Comparison of ENCODE assay signal across 34 cellular contexts in genomic region chr14:100328495-100329163, GRCh38. TPM values are rescaled to one million over a fixed set of nuclear protein-coding genes. Genes with fewer than 3 reads are reported as not detected.
DNase-seq lines count a peak whose midpoint lies in the region; ATAC-seq and TF ChIP-seq lines count a peak whose summit lies in the region.
"Had no signal": no experiment of that assay in that cellular context is flagged by ENCODE, and none has a peak within 500 bp of the region (broad histone marks: within the 10 kb centered on the region; RNA-seq: fewer than 3 reads in every experiment).

No MANE protein-coding gene starts in this region.

- H3K27ac ChIP-seq in IMR-90 (ENCODE audit: insufficient read depth, low read length) (no peak overlapping the region), duodenal mucosa (ENCODE audit: low read depth, low read length) (peak overlapping the region; percentile 83), mesenchymal stem cell (ENCODE audit: low read length, poor library complexity, severe bottlenecking) (no peak overlapping the region), stomach (peak overlapping the region in 3 of 5 donors; percentile 14 to 53 (median 30))
- H3K27ac ChIP-seq: BLaER1, dorsolateral prefrontal cortex, gastroesophageal sphincter, KMS-11, neural progenitor cell, sigmoid colon, SK-N-MC had no signal

- H2BK15ac ChIP-seq in IMR-90 (ENCODE audit: low read depth, low read length), result no peak overlapping the region
- no peak overlapping the region for H2BK15ac ChIP-seq in mesenchymal stem cell (ENCODE audit: low read depth, poor library complexity, severe bottlenecking)

- H3K23ac ChIP-seq in IMR-90 (ENCODE audit: low read depth, low read length), result no peak overlapping the region
- H3K23ac ChIP-seq in mesenchymal stem cell (ENCODE audit: low read length in 2 of 2), result no peak overlapping the region

- H2AFZ ChIP-seq in IMR-90 (replicated peaks; ENCODE audit: low read length, poor library complexity), result peak overlapping the region; percentile 58
- no peak overlapping the region for H2AFZ ChIP-seq in mesenchymal stem cell (ENCODE audit: low read depth, low read length)
- H2AFZ ChIP-seq: neural progenitor cell had no signal

- no peak overlapping the region for H3K27ac Mint-ChIP-seq in activated CD8-positive, alpha-beta T cell treated with anti-CD3 and anti-CD28 coated beads, Interleukin-2, amount 10 ng/mL, durations not matched to agents 7 days and 5 days
- no peak overlapping the region for H3K27ac Mint-ChIP-seq in T-helper 2 cell treated with Interferon-gamma antibody and Interleukin-4, amounts not matched to agents 5 μg/mL and 100 μg/mL, for 36 hours
- H3K27ac Mint-ChIP-seq: activated CD4-positive, alpha-beta memory T cell treated with anti-CD3 and anti-CD28 coated beads for 36 hours; activated T-helper 17 cell treated with anti-CD3 and anti-CD28 coated beads, Interleukin-2, amount 50 U/mL, for 72 hours; brain; HFFc6; neural progenitor cell had no signal

- H2BK5ac ChIP-seq in IMR-90 (ENCODE audit: low read depth, low read length, poor library complexity, severe bottlenecking) (no peak overlapping the region), mesenchymal stem cell (ENCODE audit: low read depth, low read length, poor library complexity, severe bottlenecking) (no peak overlapping the region)

- TF ChIP-seq CTCF in IMR-90 (conservative IDR thresholded peaks at IDR 0.05; ENCODE audit: low read depth, low read length) (no peak), stomach (IDR thresholded peaks at IDR 0.05) (no peak)

- ATAC-seq in IMR-90 (ENCODE audit: low read depth) (no peak), HG03139 (IDR thresholded peaks at IDR 0.05; ENCODE audit: unreplicated experiment) (no peak)
- ATAC-seq in activated CD8-positive, alpha-beta T cell treated with anti-CD3 and anti-CD28 coated beads, Interleukin-2, amount 10 ng/mL, durations not matched to agents 7 days and 5 days, result no peak
- ATAC-seq: activated CD4-positive, CD25-positive, alpha-beta regulatory T cell treated with anti-CD3 and anti-CD28 coated beads, Interleukin-2, amount 50 U/mL, for 24 hours; activated T-helper 17 cell treated with anti-CD3 and anti-CD28 coated beads, Interleukin-2, amount 50 U/mL, for 72 hours; gastroesophageal sphincter; left cardiac atrium; PC-3 had no signal

- H2AK5ac ChIP-seq in IMR-90 (ENCODE audit: low read depth, low read length), result no peak overlapping the region
- H2AK5ac ChIP-seq in mesenchymal stem cell (ENCODE audit: low read length, severe bottlenecking), result no peak overlapping the region

- intact Hi-C loops in IMR-90 (cut with micrococcal nuclease), result no loop called here
- intact Hi-C loops in stomach (cut with DNase I; ENCODE audit: low total_unique reads), result no loop called here

- H3K79me1 ChIP-seq in IMR-90 (ENCODE audit: low read depth in 1 of 2, low read length in 2 of 2) (no peaks in the 10 kb centered on the region), mesenchymal stem cell (replicated peaks; ENCODE audit: low read length, poor library complexity, severe bottlenecking) (no peaks in the 10 kb centered on the region)

- H4K8ac ChIP-seq in IMR-90 (ENCODE audit: low read depth in 2 of 2, low read length in 2 of 2) (no peak overlapping the region), mesenchymal stem cell (ENCODE audit: low read length) (peak overlapping the region; percentile 16)

- H4K20me1 ChIP-seq in IMR-90 (ENCODE audit: insufficient read depth, low read length), result no peaks in the 10 kb centered on the region; the same call in 1 of the 2 replicates
- H4K20me1 ChIP-seq: BLaER1 had no signal

- POLR2A ChIA-PET in IMR-90 (lab: Charles Lee; ENCODE audit: unreplicated experiment), result no interaction called here
- POLR2A ChIA-PET in activated CD8-positive, alpha-beta T cell treated with anti-CD3 and anti-CD28 coated beads, Interleukin-2, amount 10 ng/mL, durations not matched to agents 7 days and 5 days (lab: Charles Lee), result no interaction called here

- H3K18ac ChIP-seq in IMR-90 (ENCODE audit: low read depth, low read length), result no peak overlapping the region
- H3K18ac ChIP-seq in mesenchymal stem cell (ENCODE audit: low read depth in 1 of 2, low read length in 2 of 2), result no peak overlapping the region

- H3K4ac ChIP-seq in IMR-90 (ENCODE audit: low read depth, low read length) (no peak overlapping the region), mesenchymal stem cell (ENCODE audit: low read depth in 1 of 2, low read length in 2 of 2) (no peak overlapping the region)

- TF ChIP-seq EP300 in stomach (IDR thresholded peaks at IDR 0.05), result no peak

- no peak overlapping the region for H4K5ac ChIP-seq in IMR-90 (ENCODE audit: low read depth, low read length)

- H3K36me3 ChIP-seq in IMR-90 (ENCODE audit: control insufficient read depth, insufficient read depth, low read length), result peaks cover 7% of the 10 kb centered on the region; the same call in 1 of the 2 replicates
- no peaks in the 10 kb centered on the region for H3K36me3 ChIP-seq in duodenal mucosa (ENCODE audit: control insufficient read depth in 1 of 2, insufficient read depth in 2 of 2, low read length in 2 of 2)
- H3K36me3 ChIP-seq in mesenchymal stem cell (ENCODE audit: control insufficient read depth in 1 of 2, insufficient read depth in 2 of 2, low read depth in 1 of 2, low read length in 2 of 2), result peaks cover 2 to 23% of the 10 kb centered on the region in 2 experiments
- H3K36me3 ChIP-seq in stomach, result peaks cover 0 to 13% (median 10%) of the 10 kb centered on the region in 4 donors
- H3K36me3 ChIP-seq: BLaER1, neural progenitor cell had no signal

- in situ Hi-C loops in IMR-90 (cut with MboI; ENCODE audit: low sequenced_read_pairs), result no loop called here

- no peaks in the 10 kb centered on the region for H3K27me3 ChIP-seq in IMR-90 (ENCODE audit: control insufficient read depth, insufficient read depth, low read length)
- no peaks in the 10 kb centered on the region for H3K27me3 ChIP-seq in duodenal mucosa (ENCODE audit: control insufficient read depth in 1 of 2, insufficient read depth in 2 of 2, low read length in 2 of 2)
- H3K27me3 ChIP-seq in mesenchymal stem cell (ENCODE audit: control insufficient read depth in 1 of 2, insufficient read depth in 1 of 2, low read length in 2 of 2), result peaks cover 0 to 9% of the 10 kb centered on the region in 2 experiments
- H3K27me3 ChIP-seq in stomach, result no peaks in the 10 kb centered on the region
- H3K27me3 ChIP-seq: BLaER1, dorsolateral prefrontal cortex, gastroesophageal sphincter, neural progenitor cell, sigmoid colon had no signal

- no peak overlapping the region for H2AK9ac ChIP-seq in IMR-90 (replicated peaks; ENCODE audit: low read depth, low read length, poor library complexity)

- no peaks in the 10 kb centered on the region for H3K9me3 ChIP-seq in IMR-90 (ENCODE audit: control insufficient read depth, insufficient read depth, low read length)
- no peaks in the 10 kb centered on the region for H3K9me3 ChIP-seq in duodenal mucosa (ENCODE audit: control insufficient read depth in 1 of 2, low read length in 2 of 2)
- no peaks in the 10 kb centered on the region for H3K9me3 ChIP-seq in mesenchymal stem cell (ENCODE audit: control insufficient read depth, low read length)
- H3K9me3 ChIP-seq in stomach, result no peaks in the 10 kb centered on the region
- H3K9me3 ChIP-seq: BLaER1, gastroesophageal sphincter, sigmoid colon had no signal

- H3K9me3 Mint-ChIP-seq in activated CD8-positive, alpha-beta T cell treated with anti-CD3 and anti-CD28 coated beads, Interleukin-2, amount 10 ng/mL, durations not matched to agents 7 days and 5 days (ENCODE audit: insufficient read depth), result no peaks in the 10 kb centered on the region
- no peaks in the 10 kb centered on the region for H3K9me3 Mint-ChIP-seq in T-helper 2 cell treated with Interferon-gamma antibody and Interleukin-4, amounts not matched to agents 5 μg/mL and 100 μg/mL, for 36 hours
- H3K9me3 Mint-ChIP-seq: activated CD4-positive, alpha-beta memory T cell treated with anti-CD3 and anti-CD28 coated beads for 36 hours; activated T-helper 17 cell treated with anti-CD3 and anti-CD28 coated beads, Interleukin-2, amount 50 U/mL, for 72 hours; brain; HFFc6; neural progenitor cell had no signal

- H3K14ac ChIP-seq in IMR-90 (replicated peaks; ENCODE audit: low read depth, low read length) (no peak overlapping the region), mesenchymal stem cell (ENCODE audit: low read length in 2 of 2) (no peak overlapping the region)

- H4K91ac ChIP-seq in IMR-90 (ENCODE audit: insufficient read depth, low read depth, low read length) (no peak overlapping the region), mesenchymal stem cell (ENCODE audit: low read length) (no peak overlapping the region)

- H2BK20ac ChIP-seq in IMR-90 (ENCODE audit: low read depth, low read length), result no peak overlapping the region

- H3K27me3 Mint-ChIP-seq in activated CD8-positive, alpha-beta T cell treated with anti-CD3 and anti-CD28 coated beads, Interleukin-2, amount 10 ng/mL, durations not matched to agents 7 days and 5 days (ENCODE audit: low read depth), result no peaks in the 10 kb centered on the region
- no peaks in the 10 kb centered on the region for H3K27me3 Mint-ChIP-seq in T-helper 2 cell treated with Interferon-gamma antibody and Interleukin-4, amounts not matched to agents 5 μg/mL and 100 μg/mL, for 36 hours (ENCODE audit: low read depth)
- H3K27me3 Mint-ChIP-seq: activated CD4-positive, alpha-beta memory T cell treated with anti-CD3 and anti-CD28 coated beads for 36 hours; activated T-helper 17 cell treated with anti-CD3 and anti-CD28 coated beads, Interleukin-2, amount 50 U/mL, for 72 hours had no signal

- H2BK120ac ChIP-seq in IMR-90 (ENCODE audit: low read depth, low read length) (no peak overlapping the region), mesenchymal stem cell (ENCODE audit: low read depth, low read length) (no peak overlapping the region)

- no peaks in the 10 kb centered on the region for H3K4me1 ChIP-seq in IMR-90 (ENCODE audit: control insufficient read depth, insufficient read depth, low read length)
- peaks cover 17 to 19% of the 10 kb centered on the region in 2 donors for H3K4me1 ChIP-seq in duodenal mucosa (ENCODE audit: control insufficient read depth in 1 of 2, insufficient read depth in 2 of 2, low read length in 2 of 2)
- H3K4me1 ChIP-seq in mesenchymal stem cell (ENCODE audit: control insufficient read depth, insufficient read depth, low read depth, low read length), result peaks cover 11% of the 10 kb centered on the region
- peaks cover 0 to 9% (median 3%) of the 10 kb centered on the region in 4 donors for H3K4me1 ChIP-seq in stomach
- H3K4me1 ChIP-seq: gastroesophageal sphincter, sigmoid colon had no signal

- no peaks in the 10 kb centered on the region for H3K4me1 Mint-ChIP-seq in activated CD8-positive, alpha-beta T cell treated with anti-CD3 and anti-CD28 coated beads, Interleukin-2, amount 10 ng/mL, durations not matched to agents 7 days and 5 days (ENCODE audit: low read depth)
- H3K4me1 Mint-ChIP-seq in T-helper 2 cell treated with Interferon-gamma antibody and Interleukin-4, amounts not matched to agents 5 μg/mL and 100 μg/mL, for 36 hours (ENCODE audit: low read depth), result no peaks in the 10 kb centered on the region
- H3K4me1 Mint-ChIP-seq: brain had no signal

- dilution Hi-C loops in IMR-90 (cut with HindIII; ENCODE audit: low sequenced_read_pairs, unreplicated experiment), result no loop called here

- no peak for TF ChIP-seq POLR2A in IMR-90 (IDR thresholded peaks at IDR 0.05; ENCODE audit: low read depth, low read length)
- no peak for TF ChIP-seq POLR2A in stomach (IDR thresholded peaks at IDR 0.05)

- H3K36me3 Mint-ChIP-seq in activated CD8-positive, alpha-beta T cell treated with anti-CD3 and anti-CD28 coated beads, Interleukin-2, amount 10 ng/mL, durations not matched to agents 7 days and 5 days (ENCODE audit: low read depth), result peaks cover 5% of the 10 kb centered on the region
- H3K36me3 Mint-ChIP-seq in T-helper 2 cell treated with Interferon-gamma antibody and Interleukin-4, amounts not matched to agents 5 μg/mL and 100 μg/mL, for 36 hours (ENCODE audit: low read depth), result peaks cover 1% of the 10 kb centered on the region
- H3K36me3 Mint-ChIP-seq: brain, neural progenitor cell had no signal

- DNase-seq in IMR-90 (no peak), mesenchymal stem cell (no peak), stomach (no peak)
- DNase-seq in activated CD8-positive, alpha-beta T cell treated with anti-CD3 and anti-CD28 coated beads, Interleukin-2, amount 10 ng/mL, durations not matched to agents 7 days and 5 days, result no peak
- DNase-seq in T-helper 2 cell treated with Interferon-gamma antibody and Interleukin-4, amounts not matched to agents 5 μg/mL and 100 μg/mL, for 36 hours (ENCODE audit: low spot score), result no peak
- DNase-seq: activated CD4-positive, alpha-beta memory T cell treated with anti-CD3 and anti-CD28 coated beads for 36 hours; activated CD8-positive, alpha-beta memory T cell treated with anti-CD3 and anti-CD28 coated beads, Interleukin-2, amount 50 U/mL, for 48 hours; activated naive CD4-positive, alpha-beta T cell treated with anti-CD3 and anti-CD28 coated beads, Interleukin-2, amount 50 U/mL, for 16 hours; cerebellar nuclear complex; dorsolateral prefrontal cortex; HFFc6; left cardiac atrium; MM.1S; NCI-H1930; NCI-H526; PC-3; sigmoid colon; stimulated activated CD4-positive, alpha-beta T cell treated with anti-CD3 and anti-CD28 coated beads, Interleukin-4, amount 100 ng/mL, for 1 hour; T-helper 1 cell; trophoblast cell had no signal

- TF ChIP-seq RAD21 in IMR-90 (IDR thresholded peaks at IDR 0.05; ENCODE audit: low read length), result no peak

- H3K4me2 ChIP-seq in IMR-90 (ENCODE audit: low read depth, low read length) (no peak overlapping the region), mesenchymal stem cell (ENCODE audit: low read length, poor library complexity, severe bottlenecking) (no peak overlapping the region)
- H3K4me2 ChIP-seq: BLaER1, KMS-11, neural progenitor cell had no signal

- CTCF ChIA-PET in IMR-90 (lab: Yijun Ruan, JAX), result no interaction called here
- CTCF ChIA-PET in activated CD8-positive, alpha-beta T cell treated with anti-CD3 and anti-CD28 coated beads, Interleukin-2, amount 10 ng/mL, durations not matched to agents 7 days and 5 days (lab: Charles Lee), result no interaction called here

- H2BK12ac ChIP-seq in mesenchymal stem cell (ENCODE audit: low read length in 2 of 2), result no peak overlapping the region

- 89% methylated on average over 9 of the region's 32 CpGs; no CpG with 5 or more reads in 1 of the 2 experiments for WGBS in IMR-90 (ENCODE audit: extremely low coverage in 2 of 2, insufficient read length in 1 of 2), 2 experiments
- WGBS in mesenchymal stem cell, result 91% methylated on average over 32 of the region's 32 CpGs
- 42 to 81% (median 56%) methylated on average over 3 to 32 of the region's 32 CpGs for WGBS in stomach, 5 donors

- H3K4me3 Mint-ChIP-seq in activated CD8-positive, alpha-beta T cell treated with anti-CD3 and anti-CD28 coated beads, Interleukin-2, amount 10 ng/mL, durations not matched to agents 7 days and 5 days, result no peak overlapping the region
- no peak overlapping the region for H3K4me3 Mint-ChIP-seq in T-helper 2 cell treated with Interferon-gamma antibody and Interleukin-4, amounts not matched to agents 5 μg/mL and 100 μg/mL, for 36 hours
- H3K4me3 Mint-ChIP-seq: activated CD4-positive, alpha-beta memory T cell treated with anti-CD3 and anti-CD28 coated beads for 36 hours; activated T-helper 17 cell treated with anti-CD3 and anti-CD28 coated beads, Interleukin-2, amount 50 U/mL, for 72 hours; brain; HFFc6; neural progenitor cell had no signal

- no TSS peak for BruUV-seq in IMR-90 (replicated peaks; lab: Mats Ljungman, UMichigan)

- H3K9ac ChIP-seq in IMR-90 (ENCODE audit: low read depth, low read length) (no peak overlapping the region), duodenal mucosa (ENCODE audit: low read depth in 1 of 2, low read length in 2 of 2) (peak overlapping the region; percentile 72 to 79), mesenchymal stem cell (ENCODE audit: low read length) (no peak overlapping the region)
- H3K9ac ChIP-seq: BLaER1, KMS-11, neural progenitor cell had no signal

- H3K56ac ChIP-seq in IMR-90 (ENCODE audit: extremely low read depth, insufficient read depth, low read length), result no peak overlapping the region

- H3K9me1 ChIP-seq in IMR-90 (ENCODE audit: insufficient read depth, low read length), result no peaks in the 10 kb centered on the region

- no peak overlapping the region for H3K4me3 ChIP-seq in IMR-90 (ENCODE audit: insufficient read depth, low read depth, low read length)
- peak overlapping the region; percentile 62 to 68 for H3K4me3 ChIP-seq in duodenal mucosa (ENCODE audit: low read depth in 1 of 2, low read length in 2 of 2)
- no peak overlapping the region for H3K4me3 ChIP-seq in mesenchymal stem cell (ENCODE audit: insufficient read depth in 1 of 2, low read depth in 1 of 2, low read length in 2 of 2)
- no peak overlapping the region for H3K4me3 ChIP-seq in stomach
- H3K4me3 ChIP-seq: BLaER1, dorsolateral prefrontal cortex, gastroesophageal sphincter, neural progenitor cell, sigmoid colon, SK-N-MC had no signal

RNA-seq across cellular contexts. Expression of gene SLC25A47, which starts 5.5 kb away (rescaled TPM):
- total RNA-seq in IMR-90 (2012; rRNA removed) (not detected in 2 replicates), stomach (under 1 TPM in 1 of 5 donors, not detected in 4; 0.73 TPM)
- polyA plus RNA-seq in IMR-90 (2012; rRNA removed) (not detected in 2 replicates), stomach (not detected)
- 0.02 TPM in 1 of 2 replicates, not detected in the other for polyA plus RNA-seq in IMR-90 (2012; cell fraction: cytosol; rRNA removed)
- polyA plus RNA-seq in IMR-90 (2012; cell fraction: nucleus; rRNA removed; ENCODE audit: low replicate concordance), result 0.10 TPM in 1 of 2 replicates, not detected in the other
- not detected for polyA plus RNA-seq in mesenchymal stem cell (2013, experiment 1 of 2)
- polyA plus RNA-seq in mesenchymal stem cell (2013, experiment 2 of 2), result not detected
- not detected for total RNA-seq in activated CD8-positive, alpha-beta T cell treated with anti-CD3 and anti-CD28 coated beads, Interleukin-2, amount 10 ng/mL, durations not matched to agents 7 days and 5 days
- total RNA-seq: activated CD4-positive, alpha-beta memory T cell treated with anti-CD3 and anti-CD28 coated beads for 36 hours; activated T-helper 17 cell treated with anti-CD3 and anti-CD28 coated beads, Interleukin-2, amount 50 U/mL, for 72 hours; endothelial cell of umbilical vein; HFFc6; left cardiac atrium; myocyte; posterior vena cava; sigmoid colon; subcutaneous adipose tissue had no signal
- polyA plus RNA-seq: endothelial cell of umbilical vein had no signal

RNA-seq across cellular contexts. Expression of gene SLC25A29, which starts 22.4 kb away (rescaled TPM):
- total RNA-seq in IMR-90 (2012; rRNA removed) (6.5 and 6.9 TPM in 2 replicates), stomach (100 to 1,000 TPM in 2 of 5 donors, 10 to 100 TPM in 3; 25.7 to 174 (median 30.1) TPM)
- polyA plus RNA-seq in IMR-90 (2012; rRNA removed) (37.7 and 42.6 TPM in 2 replicates), stomach (10 to 100 TPM in 2 of 3 donors, 1 to 10 TPM in 1; 9.0 to 58.3 (median 26.2) TPM)
- 17.9 and 46.0 TPM in 2 replicates for polyA plus RNA-seq in IMR-90 (2012; cell fraction: cytosol; rRNA removed)
- polyA plus RNA-seq in IMR-90 (2012; cell fraction: nucleus; rRNA removed; ENCODE audit: low replicate concordance), result 218 and 643 TPM in 2 replicates
- 16.0 TPM for polyA plus RNA-seq in mesenchymal stem cell (2013, experiment 1 of 2)
- polyA plus RNA-seq in mesenchymal stem cell (2013, experiment 2 of 2), result 16.1 TPM
- total RNA-seq in activated CD8-positive, alpha-beta T cell treated with anti-CD3 and anti-CD28 coated beads, Interleukin-2, amount 10 ng/mL, durations not matched to agents 7 days and 5 days, result 10 to 100 TPM; 29.7 to 29.9 TPM

RNA-seq across cellular contexts. Expression of gene WDR25, which starts 47.7 kb away (rescaled TPM):
- 22.5 and 25.8 TPM in 2 replicates for total RNA-seq in IMR-90 (2012; rRNA removed)
- polyA plus RNA-seq in IMR-90 (2012; rRNA removed), result 16.6 and 16.9 TPM in 2 replicates
- polyA plus RNA-seq in IMR-90 (2012; cell fraction: cytosol; rRNA removed), result 14.0 and 18.1 TPM in 2 replicates
- polyA plus RNA-seq in IMR-90 (2012; cell fraction: nucleus; rRNA removed; ENCODE audit: low replicate concordance), result 9.9 and 11.9 TPM in 2 replicates
- polyA plus RNA-seq in mesenchymal stem cell (2013, experiment 1 of 2), result 12.3 TPM
- 12.0 TPM for polyA plus RNA-seq in mesenchymal stem cell (2013, experiment 2 of 2)
- 10 to 100 TPM in 1 of 5 donors, 1 to 10 TPM in 4; 1.3 to 10.5 (median 8.7) TPM for total RNA-seq in stomach
- polyA plus RNA-seq in stomach, result 10 to 100 TPM in 1 of 3 donors, 1 to 10 TPM in 2; 5.3 to 13.6 (median 8.3) TPM
- 1 to 10 TPM; 7.2 to 7.9 TPM for total RNA-seq in activated CD8-positive, alpha-beta T cell treated with anti-CD3 and anti-CD28 coated beads, Interleukin-2, amount 10 ng/mL, durations not matched to agents 7 days and 5 days

Comparison
In these comparisons a context has a peak if more than half of its experiments do, and no peak if none do; other contexts are left out.
1. H3K27ac ChIP-seq: peak in duodenal mucosa (single experiment) and stomach (3 of 5); none in IMR-90 (single experiment) and mesenchymal stem cell (single experiment).
2. H3K4me3 ChIP-seq: peak in duodenal mucosa (2 of 2); none in IMR-90 (single experiment), mesenchymal stem cell (0 of 2) and stomach (0 of 4).
3. H3K9ac ChIP-seq: peak in duodenal mucosa (2 of 2); none in IMR-90 (single experiment) and mesenchymal stem cell (single experiment).